10 cellular contexts compared by ENCODE assay signal in the genomic region with DNA sequence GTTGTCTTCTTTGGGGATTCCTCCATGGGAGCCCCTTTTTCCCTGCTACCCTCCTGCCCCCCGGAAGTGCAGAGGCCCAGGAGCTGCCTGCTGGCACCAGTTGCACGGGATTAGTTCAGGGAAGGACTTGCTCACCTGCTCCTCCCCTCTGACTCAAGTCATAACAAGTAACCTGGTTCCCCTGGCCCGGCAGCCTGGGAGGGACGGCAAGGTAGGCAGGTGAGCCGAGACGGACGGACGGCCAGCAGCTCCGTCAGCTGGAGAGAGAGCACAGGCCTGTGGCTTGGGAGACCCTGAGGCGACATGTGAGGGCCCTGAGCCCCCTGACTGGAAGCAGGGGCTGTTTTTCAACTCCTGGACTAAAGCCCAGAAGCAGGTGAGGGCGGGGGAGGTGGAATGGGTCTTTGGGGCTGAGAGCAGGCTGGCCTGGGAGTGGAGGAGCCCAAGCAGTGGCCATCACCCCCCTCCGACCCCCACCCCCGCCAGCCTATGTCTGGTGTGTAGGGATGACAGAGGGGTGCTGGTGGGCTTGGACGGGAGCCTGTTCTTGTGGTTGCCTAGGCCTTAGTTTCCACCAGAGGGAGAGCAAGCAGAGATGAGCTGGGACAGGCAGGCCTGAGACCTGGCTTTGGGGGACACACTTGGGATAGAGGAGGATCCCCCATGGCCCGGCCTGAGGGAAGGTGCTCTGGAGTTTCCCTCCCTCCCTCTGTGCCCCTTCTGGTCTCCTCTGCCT. TPM values are rescaled to one million over a fixed set of nuclear protein-coding genes. Genes with fewer than 3 reads are reported as not detected.
DNase-seq lines count a peak whose midpoint lies in the region; TF ChIP-seq lines count a peak whose summit lies in the region.
"Had no signal": no experiment of that assay in that cellular context is flagged by ENCODE, and none has a peak within 500 bp of the region (broad histone marks: within the 10 kb centered on the region; RNA-seq: fewer than 3 reads in every experiment).

A gene with protein sequence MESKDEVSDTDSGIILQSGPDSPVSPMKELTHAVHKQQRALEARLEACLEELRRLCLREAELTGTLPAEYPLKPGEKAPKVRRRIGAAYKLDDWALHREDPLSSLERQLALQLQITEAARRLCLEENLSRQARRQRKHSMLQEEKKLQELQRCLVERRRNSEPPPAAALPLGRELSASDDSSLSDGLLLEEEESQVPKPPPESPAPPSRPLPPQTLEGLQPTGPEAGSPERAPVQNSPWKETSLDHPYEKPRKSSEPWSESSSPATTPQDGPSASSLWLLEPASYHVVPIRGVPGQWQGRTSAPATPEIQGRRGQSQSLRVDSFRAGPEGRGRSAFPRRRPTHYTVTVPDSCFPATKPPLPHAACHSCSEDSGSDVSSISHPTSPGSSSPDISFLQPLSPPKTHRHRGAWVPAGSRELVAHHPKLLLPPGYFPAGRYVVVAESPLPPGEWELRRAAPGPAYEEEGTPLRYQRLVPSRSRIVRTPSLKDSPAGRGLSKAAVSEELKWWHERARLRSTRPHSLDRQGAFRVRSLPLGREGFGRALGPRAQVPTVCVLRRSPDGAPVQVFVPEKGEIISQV (plus strand): TSS at position 189 of the 736 bp plus-strand sequence. CDS start 3,501 bp downstream, outside the sequence.

- DNase-seq in breast epithelium (ENCODE audit: low spot score in 2 of 2) (peak in 1 of 2 donors; percentile 63), mesendoderm (no peak), foreskin fibroblast (no peak), RPMI8226 (no peak)
- no peak for DNase-seq in stimulated activated CD4-positive, alpha-beta T cell treated with anti-CD3 and anti-CD28 coated beads, Interleukin-4, amount 100 ng/mL, for 4 hours
- DNase-seq: NCI-H524 treated with DMSO at 0.1 percent for 48 hours, occipital lobe had no signal

- intact Hi-C loops in breast epithelium (cut with DNase I; ENCODE audit: low total_unique reads), result no loop called here

- no peak within 1 kb of the TSS for H2BK120ac ChIP-seq in mesendoderm (ENCODE audit: low read depth, low read length)

- no peak within 1 kb of the TSS for H3K18ac ChIP-seq in mesendoderm (ENCODE audit: low read length)

- peak within 1 kb of the TSS; percentile 79 for H3K4me2 ChIP-seq in mesendoderm (ENCODE audit: low read length)

- peaks cover 53% of the 10 kb centered on the region for H3K79me2 ChIP-seq in mesendoderm (ENCODE audit: control insufficient read depth, insufficient read depth, low read length)

- H3K23ac ChIP-seq in mesendoderm (ENCODE audit: low read length), result peak within 1 kb of the TSS; percentile 53

- no peak within 1 kb of the TSS for H2AK5ac ChIP-seq in mesendoderm (ENCODE audit: low read length)

- peak within 1 kb of the TSS; percentile 41 for H3K27ac ChIP-seq in HUES64 (ENCODE audit: low read depth, low read length)
- H3K27ac ChIP-seq in breast epithelium, result peak within 1 kb of the TSS; percentile 31 to 63
- peak within 1 kb of the TSS; percentile 2 for H3K27ac ChIP-seq in mesendoderm (ENCODE audit: low read depth, low read length)
- H3K27ac ChIP-seq in urinary bladder (ENCODE audit: low read depth), result peak within 1 kb of the TSS; percentile 76

- WGBS in HUES64, result 78% methylated on average over 15 of the region's 15 CpGs
- no CpG with 5 or more reads among the region's 15 CpGs for WGBS in mesendoderm (ENCODE audit: extremely low coverage, insufficient coverage, low lambda C conversion rate)
- WGBS in urinary bladder, result 85% methylated on average over 15 of the region's 15 CpGs

- peak within 1 kb of the TSS; percentile 84 for H3K4me3 ChIP-seq in HUES64 (ENCODE audit: low read length)
- H3K4me3 ChIP-seq in breast epithelium, result peak within 1 kb of the TSS in 2 of 3 donors; percentile 37 to 60
- no peak within 1 kb of the TSS for H3K4me3 ChIP-seq in mesendoderm (ENCODE audit: low read length)
- H3K4me3 ChIP-seq in urinary bladder (ENCODE audit: low read depth, low read length), result peak within 1 kb of the TSS; percentile 27
- no peak within 1 kb of the TSS for H3K4me3 ChIP-seq in foreskin fibroblast (ENCODE audit: low read depth in 1 of 2, low read length in 2 of 2)

- H2BK15ac ChIP-seq in mesendoderm (replicated peaks; ENCODE audit: low read depth), result no peak within 1 kb of the TSS

- H3K4me1 ChIP-seq in HUES64 (ENCODE audit: insufficient read depth, low read length) (peaks cover 55% of the 10 kb centered on the region), breast epithelium (no peaks in the 10 kb centered on the region), mesendoderm (ENCODE audit: control insufficient read depth, low read depth, low read length) (peaks cover 23% of the 10 kb centered on the region), urinary bladder (ENCODE audit: insufficient read depth) (no peaks in the 10 kb centered on the region)

- H3K36me3 ChIP-seq in HUES64 (ENCODE audit: insufficient read depth, low read length) (peaks cover 26% of the 10 kb centered on the region), breast epithelium (no peaks in the 10 kb centered on the region), mesendoderm (ENCODE audit: control insufficient read depth, insufficient read depth, low read length) (peaks cover 4% of the 10 kb centered on the region), urinary bladder (ENCODE audit: insufficient read depth) (no peaks in the 10 kb centered on the region)

- H3K79me1 ChIP-seq in mesendoderm (ENCODE audit: low read length), result peaks cover 22% of the 10 kb centered on the region

- peak within 1 kb of the TSS; percentile 67 for H3K56ac ChIP-seq in mesendoderm (ENCODE audit: low read length)

- TF ChIP-seq POLR2A in breast epithelium (IDR thresholded peaks at IDR 0.05), result peak; percentile 19

- H3K9ac ChIP-seq in HUES64 (ENCODE audit: low read depth, low read length), result peak within 1 kb of the TSS; percentile 33
- H3K9ac ChIP-seq in mesendoderm (ENCODE audit: low read length), result peak within 1 kb of the TSS; percentile 68

- TF ChIP-seq CTCF in breast epithelium (IDR thresholded peaks at IDR 0.05), result no peak
- TF ChIP-seq CTCF in foreskin fibroblast (IDR thresholded peaks at IDR 0.05; ENCODE audit: low read depth, low read length), result no peak

- no peaks in the 10 kb centered on the region for H3K9me3 ChIP-seq in HUES64 (ENCODE audit: insufficient read depth, low read depth, low read length)
- H3K9me3 ChIP-seq in breast epithelium, result no peaks in the 10 kb centered on the region

- H3K4ac ChIP-seq in mesendoderm (ENCODE audit: low read depth, low read length), result no peak within 1 kb of the TSS

- peak within 1 kb of the TSS; percentile 52 for H2BK5ac ChIP-seq in mesendoderm (ENCODE audit: low read length)

- no peak within 1 kb of the TSS for H4K8ac ChIP-seq in mesendoderm (ENCODE audit: low read depth, low read length)

- H3K27me3 ChIP-seq in HUES64 (ENCODE audit: insufficient read depth, low read length) (no peaks in the 10 kb centered on the region), breast epithelium (no peaks in the 10 kb centered on the region), mesendoderm (ENCODE audit: insufficient read depth, low read length, poor library complexity) (no peaks in the 10 kb centered on the region)

- no peak within 1 kb of the TSS for H4K5ac ChIP-seq in mesendoderm (ENCODE audit: low read length)

RNA-seq across cellular contexts. Expression of the gene that starts here (rescaled TPM):
- 35.2 TPM for polyA plus RNA-seq in HUES64 (2013, experiment 1 of 2)
- polyA plus RNA-seq in HUES64 (2013, experiment 2 of 2), result 30.7 TPM
- total RNA-seq in breast epithelium, result 1 to 10 TPM in 2 of 3 donors, not detected in 1; 1.0 to 7.5 TPM
- 34.9 TPM for polyA plus RNA-seq in mesendoderm (2013, experiment 1 of 2)
- polyA plus RNA-seq in mesendoderm (2013, experiment 2 of 2), result 36.1 TPM
- 10.1 TPM for total RNA-seq in urinary bladder
- polyA plus RNA-seq in urinary bladder, result 6.2 TPM
- total RNA-seq: T-helper 2 cell treated with Interferon-gamma antibody and Interleukin-4, amounts not matched to agents 100 ng/mL and 5 ng/mL, for 36 hours had no signal

Comparison
In these comparisons a context has a peak if more than half of its experiments do, and no peak if none do; other contexts are left out.
1. H3K27ac ChIP-seq: peak in every context shown above with its lines; median percentile 76 in urinary bladder; 47 in breast epithelium; 41 in HUES64; 2 in mesendoderm.
2. H3K4me3 ChIP-seq: peak in HUES64 (single experiment), breast epithelium (2 of 3) and urinary bladder (single experiment); none in mesendoderm (single experiment) and foreskin fibroblast (0 of 2).